17 cellular contexts compared by ENCODE assay signal in the genomic region with DNA sequence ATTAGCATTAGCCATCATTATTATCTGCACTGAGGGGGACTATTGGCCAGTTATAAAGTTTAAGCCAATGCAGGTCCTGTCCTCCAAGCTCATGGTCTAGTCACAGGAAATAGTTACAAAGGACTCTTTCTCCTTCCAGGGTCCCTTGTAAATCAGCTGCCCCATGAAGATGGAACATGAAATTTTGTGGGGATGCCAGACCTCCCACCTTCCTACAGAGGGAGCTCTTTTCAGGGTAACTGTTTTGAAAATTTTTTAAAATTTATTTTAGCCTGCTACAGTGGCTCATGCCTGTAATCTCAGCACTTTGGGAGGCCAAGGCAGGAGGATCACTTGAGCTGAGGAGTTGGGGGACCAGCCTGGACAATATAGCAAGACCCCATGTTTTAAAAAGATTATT.
A peak's percentile ranks its signal among the peaks of the same experiment; 100 is the strongest.
DNase-seq lines count a peak whose midpoint lies in the region; ATAC-seq, FAIRE-seq and TF ChIP-seq lines count a peak whose summit lies in the region.
"Had no signal": no experiment of that assay in that cellular context is flagged by ENCODE, and none has a peak within 500 bp of the region (broad histone marks: within the 10 kb centered on the region; RNA-seq: fewer than 3 reads in every experiment).

No MANE protein-coding gene starts in this region.

- TF ChIP-seq EP300 in Ishikawa (IDR thresholded peaks at IDR 0.05; ENCODE audit: borderline replicate concordance) (no peak), K562 (IDR thresholded peaks at IDR 0.05; ENCODE audit: low read length) (no peak)

- H3K36me3 Mint-ChIP-seq in Calu3 (ENCODE audit: insufficient read depth, unreplicated experiment), result peaks cover 4% of the 10 kb centered on the region
- H3K36me3 Mint-ChIP-seq: activated naive CD4-positive, alpha-beta T cell treated with anti-CD3 and anti-CD28 coated beads, Interleukin-2, amount 10 ng/mL, durations not matched to agents 7 days and 5 days had no signal

- TF ChIP-seq RAD21 in Ishikawa (IDR thresholded peaks at IDR 0.05; ENCODE audit: low read depth) (peak; percentile 62), K562 (CRISPR knock-in tag; conservative IDR thresholded peaks at IDR 0.05 in 1 of 2, IDR thresholded peaks at IDR 0.05 in 1 of 2) (no peak)

- H3K4me1 ChIP-seq in K562 (replicated peaks in 1 of 2; ENCODE audit: control insufficient read depth in 2 of 2, insufficient read depth in 2 of 2, low read length in 2 of 2), result no peaks in the 10 kb centered on the region

- no peak overlapping the region for H3K27ac ChIP-seq in K562 (ENCODE audit: extremely low read depth, low read depth, low read length)

- peaks cover 4 to 11% of the 10 kb centered on the region in 2 experiments; a peak in 4 of 5 replicates for H3K27me3 ChIP-seq in K562 (ENCODE audit: control insufficient read depth in 2 of 2, insufficient read depth in 2 of 2, low read length in 2 of 2)
- H3K27me3 ChIP-seq in kidney epithelial cell (ENCODE audit: control insufficient read depth, insufficient read depth, low read length), result peaks cover 4% of the 10 kb centered on the region

- FAIRE-seq in K562 (lab: Jason Lieb, UNC), result peak; percentile 72
- FAIRE-seq: GM12892 had no signal

- DNase-seq in Calu3 (no peak), K562 (ENCODE audit: extremely low read depth in 1 of 4, low spot score in 3 of 4) (peak in 1 of 4 experiments; percentile 16), kidney epithelial cell (ENCODE audit: low read depth) (no peak), NCI-H748 (lab: John Stamatoyannopoulos, UW; ENCODE audit: unreplicated experiment) (no peak), AG08395 (ENCODE audit: low spot score) (no peak)
- DNase-seq: activated CD4-positive, alpha-beta memory T cell treated with anti-CD3 and anti-CD28 coated beads, Interleukin-2, amount 10 ng/mL, durations not matched to agents 7 days and 5 days; activated naive CD4-positive, alpha-beta T cell treated with anti-CD3 and anti-CD28 coated beads, Interleukin-2, amount 10 ng/mL, durations not matched to agents 7 days and 5 days; glutamatergic neuron; NCI-H1048; posterior cingulate gyrus; stimulated activated CD4-positive, alpha-beta T cell treated with anti-CD3 and anti-CD28 coated beads, Interleukin-2, amount 100 ng/mL, for 48 hours; stimulated activated naive CD8-positive, alpha-beta T cell treated with anti-CD3 and anti-CD28 coated beads, Interleukin-15, amount 100 ng/mL, for 72 hours had no signal

- no peak overlapping the region for H2AFZ ChIP-seq in K562 (ENCODE audit: low read depth, low read length)

- H3K4me2 ChIP-seq in K562 (ENCODE audit: insufficient read depth, low read length), result no peak overlapping the region

- peak; percentile 48 for TF ChIP-seq CTCF in Calu3 (IDR thresholded peaks at IDR 0.05; ENCODE audit: unreplicated experiment)
- TF ChIP-seq CTCF in K562 (IDR thresholded peaks at IDR 0.05 in 2 of 3, conservative IDR thresholded peaks at IDR 0.05 in 1 of 3; ENCODE audit: insufficient read depth in 2 of 3, low read depth in 1 of 3, low read length in 3 of 3), result peak; percentile 15 to 44 (median 44); a peak in 4 of 6 replicates
- peak; percentile 22 for TF ChIP-seq CTCF in kidney epithelial cell (IDR thresholded peaks at IDR 0.05; ENCODE audit: insufficient read depth, low read length, poor library complexity, severe bottlenecking)

- TF ChIP-seq POLR2A in K562 (conservative IDR thresholded peaks at IDR 0.05), result no peak

- no peaks in the 10 kb centered on the region for H3K27me3 Mint-ChIP-seq in Calu3 (ENCODE audit: unreplicated experiment)
- H3K27me3 Mint-ChIP-seq: activated CD4-positive, alpha-beta memory T cell treated with anti-CD3 and anti-CD28 coated beads, Interleukin-2, amount 10 ng/mL, durations not matched to agents 7 days and 5 days; stimulated activated naive CD8-positive, alpha-beta T cell treated with anti-CD3 and anti-CD28 coated beads, Interleukin-15, amount 100 ng/mL, for 72 hours had no signal

- POLR2A ChIA-PET in K562 (lab: Yijun Ruan, JAX), result no interaction called here

- intact Hi-C loops in Calu3 (cut with micrococcal nuclease; ENCODE audit: unreplicated experiment) (loop anchor here (10.0 kb wide), 1 partner anchor 124 kb away; a partner anchor contains a TSS), K562 (cut with micrococcal nuclease) (no loop called here)

- no peaks in the 10 kb centered on the region for H4K20me1 ChIP-seq in K562 (replicated peaks; ENCODE audit: control insufficient read depth, insufficient read depth, low read length)

- no TSS peak for BruUV-seq in Calu3 (replicated peaks; lab: Mats Ljungman, UMichigan)
- no TSS peak for BruUV-seq in K562 (replicated peaks; lab: Mats Ljungman, UMichigan)

- CTCF ChIA-PET in Calu3 (lab: Charles Lee) (interaction anchor here (0.6 to 1.0 kb wide), 3 partner anchors 13 to 202 kb away, joined by 3 read pairs; no protein-coding TSS in a partner anchor), K562 (lab: Yijun Ruan, JAX; ENCODE audit: low intra/inter-chr PET ratio) (no interaction called here)

- no peaks in the 10 kb centered on the region for H3K36me3 ChIP-seq in K562 (ENCODE audit: control insufficient read depth, insufficient read depth, low read length)
- no peaks in the 10 kb centered on the region for H3K36me3 ChIP-seq in kidney epithelial cell (ENCODE audit: control insufficient read depth, insufficient read depth, low read length)

- no peaks in the 10 kb centered on the region for H3K79me2 ChIP-seq in K562 (ENCODE audit: control insufficient read depth, insufficient read depth, low read length)

- H3K4me3 Mint-ChIP-seq in Calu3 (ENCODE audit: low read depth, unreplicated experiment), result no peak overlapping the region
- H3K4me3 Mint-ChIP-seq: activated CD4-positive, alpha-beta memory T cell treated with anti-CD3 and anti-CD28 coated beads, Interleukin-2, amount 10 ng/mL, durations not matched to agents 7 days and 5 days; activated naive CD4-positive, alpha-beta T cell treated with anti-CD3 and anti-CD28 coated beads, Interleukin-2, amount 10 ng/mL, durations not matched to agents 7 days and 5 days; stimulated activated naive CD8-positive, alpha-beta T cell treated with anti-CD3 and anti-CD28 coated beads, Interleukin-15, amount 100 ng/mL, for 72 hours had no signal

- H3K9ac ChIP-seq in K562 (ENCODE audit: insufficient read depth in 1 of 2, low read depth in 2 of 2, low read length in 2 of 2), result no peak overlapping the region

- H3K4me1 Mint-ChIP-seq in Calu3 (ENCODE audit: low read depth, unreplicated experiment), result peaks cover 18% of the 10 kb centered on the region
- H3K4me1 Mint-ChIP-seq: activated CD4-positive, alpha-beta memory T cell treated with anti-CD3 and anti-CD28 coated beads, Interleukin-2, amount 10 ng/mL, durations not matched to agents 7 days and 5 days; activated naive CD4-positive, alpha-beta T cell treated with anti-CD3 and anti-CD28 coated beads, Interleukin-2, amount 10 ng/mL, durations not matched to agents 7 days and 5 days; stimulated activated naive CD8-positive, alpha-beta T cell treated with anti-CD3 and anti-CD28 coated beads, Interleukin-15, amount 100 ng/mL, for 72 hours had no signal

- H3K27ac Mint-ChIP-seq in Calu3 (ENCODE audit: unreplicated experiment), result no peak overlapping the region
- H3K27ac Mint-ChIP-seq: activated CD4-positive, alpha-beta memory T cell treated with anti-CD3 and anti-CD28 coated beads, Interleukin-2, amount 10 ng/mL, durations not matched to agents 7 days and 5 days; activated naive CD4-positive, alpha-beta T cell treated with anti-CD3 and anti-CD28 coated beads, Interleukin-2, amount 10 ng/mL, durations not matched to agents 7 days and 5 days; stimulated activated naive CD8-positive, alpha-beta T cell treated with anti-CD3 and anti-CD28 coated beads, Interleukin-15, amount 100 ng/mL, for 72 hours had no signal

- ATAC-seq in K562 (peak; percentile 49; the same call in 1 of the 3 replicates), GM21529 (IDR thresholded peaks at IDR 0.05; ENCODE audit: unreplicated experiment) (no peak), GM18520 (IDR thresholded peaks at IDR 0.05; ENCODE audit: unreplicated experiment) (no peak)
- ATAC-seq: stimulated activated naive CD8-positive, alpha-beta T cell treated with anti-CD3 and anti-CD28 coated beads, Interleukin-15, amount 100 ng/mL, for 72 hours had no signal

- H3K9me3 Mint-ChIP-seq in Calu3 (ENCODE audit: low read depth, unreplicated experiment), result no peaks in the 10 kb centered on the region
- H3K9me3 Mint-ChIP-seq: activated CD4-positive, alpha-beta memory T cell treated with anti-CD3 and anti-CD28 coated beads, Interleukin-2, amount 10 ng/mL, durations not matched to agents 7 days and 5 days; activated naive CD4-positive, alpha-beta T cell treated with anti-CD3 and anti-CD28 coated beads, Interleukin-2, amount 10 ng/mL, durations not matched to agents 7 days and 5 days; stimulated activated naive CD8-positive, alpha-beta T cell treated with anti-CD3 and anti-CD28 coated beads, Interleukin-15, amount 100 ng/mL, for 72 hours had no signal

- H3K4me3 ChIP-seq in K562 (no peak overlapping the region), kidney epithelial cell (ENCODE audit: low read depth, low read length) (no peak overlapping the region)
- H3K4me3 ChIP-seq: lung had no signal

- in situ Hi-C loops in K562 (cut with MboI), result no loop called here

- H3K9me3 ChIP-seq in K562 (replicated peaks; ENCODE audit: control insufficient read depth, insufficient read depth, low read depth, low read length), result no peaks in the 10 kb centered on the region

- H3K9me1 ChIP-seq in K562 (ENCODE audit: control insufficient read depth, insufficient read depth, low read length), result no peaks in the 10 kb centered on the region

TF ChIP-seq in Ishikawa, 13 proteins besides CTCF, POLR2A, EP300 and RAD21 (continues in another document):
- TF ChIP-seq EGR1 (IDR thresholded peaks at IDR 0.05) (no peak), CEBPB (IDR thresholded peaks at IDR 0.05) (no peak)

TF ChIP-seq in K562, 482 proteins besides CTCF, POLR2A, EP300 and RAD21 (continues in another document):
- TF ChIP-seq PHB2 (IDR thresholded peaks at IDR 0.05; ENCODE audit: low read depth) (no peak), ZNF785 (CRISPR knock-in tag; IDR thresholded peaks at IDR 0.05) (no peak), MAZ (CRISPR knock-in tag; conservative IDR thresholded peaks at IDR 0.05 in 1 of 2, IDR thresholded peaks at IDR 0.05 in 1 of 2) (no peak), MTF1 (CRISPR knock-in tag; IDR thresholded peaks at IDR 0.05; ENCODE audit: borderline replicate concordance) (no peak), POLR2H (tag; IDR thresholded peaks at IDR 0.05; ENCODE audit: low read depth) (no peak), FOXJ2 (tag; IDR thresholded peaks at IDR 0.05) (no peak), ETS2 (tag; IDR thresholded peaks at IDR 0.05; ENCODE audit: borderline replicate concordance, poor library complexity, severe bottlenecking) (no peak), ZNF253 (CRISPR knock-in tag; conservative IDR thresholded peaks at IDR 0.05) (no peak), ZNF212 (CRISPR knock-in tag; IDR thresholded peaks at IDR 0.05) (no peak)
